Comparison of ENCODE assay signal across 9 cellular contexts in genomic region chr1:15410223-15410883, GRCh38. TPM values are rescaled to one million over a fixed set of nuclear protein-coding genes. Genes with fewer than 3 reads are reported as not detected.
DNase-seq lines count a peak whose midpoint lies in the region; ATAC-seq and TF ChIP-seq lines count a peak whose summit lies in the region.
"Had no signal": no experiment of that assay in that cellular context is flagged by ENCODE, and none has a peak within 500 bp of the region (broad histone marks: within the 10 kb centered on the region; RNA-seq: fewer than 3 reads in every experiment).

No MANE protein-coding gene starts in this region.

- in situ Hi-C loops in astrocyte of the cerebellum (cut with HindIII; ENCODE audit: low sequenced_read_pairs): loop anchor here (5.0 kb wide), 1 partner anchor 158 kb away; no protein-coding TSS in a partner anchor

- no peak for TF ChIP-seq POLR2A in uterus (IDR thresholded peaks at IDR 0.05)

- peaks cover 46% of the 10 kb centered on the region for H4K20me1 ChIP-seq in BLaER1

- H3K4me3 ChIP-seq in BLaER1 (peak overlapping the region; percentile 93), astrocyte of the cerebellum (ENCODE audit: low read depth, low read length) (peak overlapping the region; percentile 87), uterus (peak overlapping the region; percentile 65 to 93)

- H3K4me1 Mint-ChIP-seq in HFFc6 (ENCODE audit: low read depth): peaks cover 50% of the 10 kb centered on the region
- H3K4me1 Mint-ChIP-seq in memory B cell: peaks cover 29% of the 10 kb centered on the region

- DNase-seq in HFFc6 (no peak), astrocyte of the cerebellum (ENCODE audit: low read depth) (no peak), memory B cell (ENCODE audit: low spot score in 2 of 2) (no peak), uterus (no peak), NCI-H1092 (lab: John Stamatoyannopoulos, UW) (no peak), NCI-H2029 treated with DMSO at 0.1 percent for 48 hours (lab: John Stamatoyannopoulos, UW) (no peak)

- H3K27me3 ChIP-seq in BLaER1 (no peaks in the 10 kb centered on the region), uterus (no peaks in the 10 kb centered on the region)

- peak overlapping the region; percentile 93 for H3K9ac ChIP-seq in BLaER1

- H3K9me3 ChIP-seq in BLaER1: no peaks in the 10 kb centered on the region
- H3K9me3 ChIP-seq in uterus: no peaks in the 10 kb centered on the region

- H3K27me3 Mint-ChIP-seq in HFFc6 (ENCODE audit: insufficient read depth) (peaks cover 2% of the 10 kb centered on the region), memory B cell (no peaks in the 10 kb centered on the region)

- H3K36me3 Mint-ChIP-seq in HFFc6 (ENCODE audit: low read depth): peaks cover 14% of the 10 kb centered on the region
- H3K36me3 Mint-ChIP-seq in memory B cell: peaks cover 2% of the 10 kb centered on the region

- H3K27ac ChIP-seq in BLaER1: peak overlapping the region; percentile 92
- peak overlapping the region; percentile 90 to 95 for H3K27ac ChIP-seq in uterus

- H3K4me3 Mint-ChIP-seq in HFFc6 (peak overlapping the region; percentile 90), memory B cell (peak overlapping the region; percentile 99)

- H3K9me3 Mint-ChIP-seq in HFFc6 (no peaks in the 10 kb centered on the region), memory B cell (no peaks in the 10 kb centered on the region)

- H3K4me1 ChIP-seq in BLaER1: peaks cover 53% of the 10 kb centered on the region
- peaks cover 0 to 8% of the 10 kb centered on the region in 2 donors for H3K4me1 ChIP-seq in uterus

- intact Hi-C loops in uterus (cut with DNase I; ENCODE audit: low total_unique reads): no loop called here

- no peak for TF ChIP-seq CTCF in HFFc6 (IDR thresholded peaks at IDR 0.05)
- TF ChIP-seq CTCF in astrocyte of the cerebellum (IDR thresholded peaks at IDR 0.05; ENCODE audit: low read depth, low read length, missing control alignments): no peak
- no peak for TF ChIP-seq CTCF in uterus (IDR thresholded peaks at IDR 0.05)

- peak overlapping the region; percentile 78 for H3K27ac Mint-ChIP-seq in HFFc6
- peak overlapping the region; percentile 99 for H3K27ac Mint-ChIP-seq in memory B cell

- H3K36me3 ChIP-seq in BLaER1 (peaks cover 23% of the 10 kb centered on the region), uterus (no peaks in the 10 kb centered on the region)

- no peak for ATAC-seq in memory B cell (ENCODE audit: low read depth)
- no peak for ATAC-seq in HG03565 (IDR thresholded peaks at IDR 0.05; ENCODE audit: unreplicated experiment)

- H3K4me2 ChIP-seq in BLaER1: peak overlapping the region; percentile 99

RNA-seq across cellular contexts. Expression of gene EFHD2, which starts 0.7 kb away (rescaled TPM):
- total RNA-seq in HFFc6 (2021; fragmentation: NEBNext Ultra II Directional; extraction: Animal tissue kit (Norgen Biotek cat#: 25700)): 10 to 100 TPM; 41.2 to 67.2 (median 65.3) TPM
- 10 to 100 TPM; 12.1 to 32.5 (median 20.4) TPM for total RNA-seq in uterus

RNA-seq across cellular contexts. Expression of gene CTRC, which starts 27.9 kb away (rescaled TPM):
- not detected for total RNA-seq in HFFc6 (2021; fragmentation: NEBNext Ultra II Directional; extraction: Animal tissue kit (Norgen Biotek cat#: 25700))
- total RNA-seq in uterus: 1 to 10 TPM in 1 of 4 donors, not detected in 3; 1.1 TPM
- total RNA-seq: HT1080 had no signal

RNA-seq across cellular contexts. Expression of gene CELA2A, which starts 46.2 kb away (rescaled TPM):
- not detected for total RNA-seq in HFFc6 (2021; fragmentation: NEBNext Ultra II Directional; extraction: Animal tissue kit (Norgen Biotek cat#: 25700))
- total RNA-seq in uterus: not detected
- total RNA-seq: HT1080 had no signal
